ENCODE assay signal across 9 cellular contexts in genomic region chr16:57694556-57695377, GRCh38. TPM values are rescaled to one million over a fixed set of nuclear protein-coding genes. Genes with fewer than 3 reads are reported as not detected.
DNase-seq lines count a peak whose midpoint lies in the region; ATAC-seq and TF ChIP-seq lines count a peak whose summit lies in the region.
"Had no signal": no experiment of that assay in that cellular context is flagged by ENCODE, and none has a peak within 500 bp of the region (broad histone marks: within the 10 kb centered on the region; RNA-seq: fewer than 3 reads in every experiment).

Gene DRC7, plus strand, starts transcription at chr16:57694806. Its CDS starts 3,144 bp downstream, at chr16:57697950.

- H3K27ac Mint-ChIP-seq in stimulated activated naive B cell treated with anti-CD40 and anti-IgM and Interleukin-4, amounts not matched to agents 10 μg/mL and 1 μg/mL and 100 μg/mL, for 72 hours = peak within 1 kb of the TSS; percentile 93

- H3K27ac ChIP-seq in HUES6 (ENCODE audit: low read depth, low read length) = no peak within 1 kb of the TSS
- H3K27ac ChIP-seq in PC-3 (ENCODE audit: low read length) = no peak within 1 kb of the TSS
- H3K27ac ChIP-seq: 22Rv1 had no signal

- peak; percentile 43 for DNase-seq in NCI-H1436 (lab: John Stamatoyannopoulos, UW)
- no peak for DNase-seq in NCI-H1436 treated with DMSO at 0.1 percent for 48 hours (lab: John Stamatoyannopoulos, UW)
- peak; percentile 17 for DNase-seq in PC-3
- peak; percentile 65 to 66 for DNase-seq in T47D (ENCODE audit: low read depth in 1 of 2, low spot score in 1 of 2)
- DNase-seq in iPS-NIHi11 (ENCODE audit: low spot score) = peak; percentile 93
- DNase-seq in stimulated activated naive B cell treated with anti-CD40 and anti-IgM and Interleukin-4, amounts not matched to agents 10 μg/mL and 1 μg/mL and 100 μg/mL, for 72 hours = peak; percentile 29

- no peak within 1 kb of the TSS for H3K9ac ChIP-seq in HUES6 (ENCODE audit: low read length)
- H3K9ac ChIP-seq in PC-3 (ENCODE audit: low read length) = no peak within 1 kb of the TSS

- POLR2A ChIA-PET in PC-3 (lab: Charles Lee; ENCODE audit: unreplicated experiment) = no interaction called here

- no peaks in the 10 kb centered on the region for H3K9me3 Mint-ChIP-seq in stimulated activated naive B cell treated with anti-CD40 and anti-IgM and Interleukin-4, amounts not matched to agents 10 μg/mL and 1 μg/mL and 100 μg/mL, for 72 hours

- H2AFZ ChIP-seq in PC-3 (ENCODE audit: low read length) = no peak within 1 kb of the TSS

- no peaks in the 10 kb centered on the region for H3K79me2 ChIP-seq in PC-3 (ENCODE audit: low read length)

- H3K9me3 ChIP-seq in HUES6 (ENCODE audit: control insufficient read depth, insufficient read depth, low read depth, low read length) = no peaks in the 10 kb centered on the region
- H3K9me3 ChIP-seq in PC-3 (ENCODE audit: low read length) = no peaks in the 10 kb centered on the region

- no peak within 1 kb of the TSS for H3K4me2 ChIP-seq in PC-3 (ENCODE audit: low read length)

- H4K20me1 ChIP-seq in PC-3 (ENCODE audit: low read length) = no peaks in the 10 kb centered on the region

- H3K36me3 Mint-ChIP-seq in stimulated activated naive B cell treated with anti-CD40 and anti-IgM and Interleukin-4, amounts not matched to agents 10 μg/mL and 1 μg/mL and 100 μg/mL, for 72 hours = no peaks in the 10 kb centered on the region

- CTCF ChIA-PET in PC-3 (lab: Charles Lee) = no interaction called here

- H3F3A ChIP-seq in PC-3 (ENCODE audit: low read length, unreplicated experiment) = no peaks in the 10 kb centered on the region

- intact Hi-C loops in PC-3 (cut with micrococcal nuclease) = no loop called here

- H3K4me1 ChIP-seq in HUES6 (ENCODE audit: control insufficient read depth, insufficient read depth, low read length) (peaks cover 7% of the 10 kb centered on the region; the same call in 1 of the 2 replicates), PC-3 (ENCODE audit: insufficient read depth, low read length) (no peaks in the 10 kb centered on the region)

- ATAC-seq in PC-3 (peak; percentile 69), HG02970 (IDR thresholded peaks at IDR 0.05; ENCODE audit: low FRiP score, unreplicated experiment) (no peak)
- ATAC-seq in stimulated activated naive B cell treated with anti-CD40 and anti-IgM and Interleukin-4, amounts not matched to agents 10 μg/mL and 1 μg/mL and 100 μg/mL, for 72 hours (replicated peaks) = peak; percentile 79 to 81

- TF ChIP-seq CTCF in PC-3 (conservative IDR thresholded peaks at IDR 0.05; ENCODE audit: low read depth, low read length) = no peak

- H3K4me3 ChIP-seq in HUES6 (ENCODE audit: low read depth, low read length) (peak within 1 kb of the TSS; percentile 14; the same call in 1 of the 2 replicates), PC-3 (ENCODE audit: low read length) (no peak within 1 kb of the TSS)

- H3K27me3 ChIP-seq in HUES6 (ENCODE audit: control insufficient read depth, insufficient read depth, low read length) (no peaks in the 10 kb centered on the region), PC-3 (ENCODE audit: low read length) (no peaks in the 10 kb centered on the region)

- no TSS peak for BruUV-seq in PC-3 (replicated peaks; lab: Mats Ljungman, UMichigan)

- no peaks in the 10 kb centered on the region for H3K9me2 ChIP-seq in PC-3 (replicated peaks; ENCODE audit: low read length)

- no peaks in the 10 kb centered on the region for H3K36me3 ChIP-seq in HUES6 (ENCODE audit: control insufficient read depth, insufficient read depth, low read length)
- H3K36me3 ChIP-seq in PC-3 (ENCODE audit: low read depth, low read length) = no peaks in the 10 kb centered on the region

- H3K4me3 Mint-ChIP-seq in stimulated activated naive B cell treated with anti-CD40 and anti-IgM and Interleukin-4, amounts not matched to agents 10 μg/mL and 1 μg/mL and 100 μg/mL, for 72 hours = peak within 1 kb of the TSS; percentile 81 to 92

- in situ Hi-C loops in T47D (cut with HindIII; ENCODE audit: low pct_unique_long_range_greater_than_20kb, low sequenced_read_pairs) = no loop called here

- H3K27me3 Mint-ChIP-seq in stimulated activated naive B cell treated with anti-CD40 and anti-IgM and Interleukin-4, amounts not matched to agents 10 μg/mL and 1 μg/mL and 100 μg/mL, for 72 hours = no peaks in the 10 kb centered on the region

- H3K4me1 Mint-ChIP-seq in stimulated activated naive B cell treated with anti-CD40 and anti-IgM and Interleukin-4, amounts not matched to agents 10 μg/mL and 1 μg/mL and 100 μg/mL, for 72 hours = peaks cover 17 to 24% of the 10 kb centered on the region in 2 donors

RNA-seq across cellular contexts. Expression of gene DRC7, which starts in this region (rescaled TPM):
- not detected in 2 replicates for total RNA-seq in PC-3 (2014; rRNA removed)

Comparison
In these comparisons a context has a peak if more than half of its experiments do, and no peak if none do; other contexts are left out.
1. Peak in DNase-seq and ATAC-seq in PC-3; RNA of the gene not detected or under 1 TPM.